ENCODE assay signal across 12 cellular contexts in genomic region chr3:125031544-125031943, GRCh38. TPM values are rescaled to one million over a fixed set of nuclear protein-coding genes. Genes with fewer than 3 reads are reported as not detected.
DNase-seq lines count a peak whose midpoint lies in the region; TF ChIP-seq lines count a peak whose summit lies in the region.
"Had no signal": no experiment of that assay in that cellular context is flagged by ENCODE, and none has a peak within 500 bp of the region (broad histone marks: within the 10 kb centered on the region; RNA-seq: fewer than 3 reads in every experiment).

No MANE protein-coding gene starts in this region.

- DNase-seq in left ventricle myocardium inferior (no peak), cardiac septum (ENCODE audit: low spot score) (no peak), Karpas-422 (no peak), immature natural killer cell (no peak), smooth muscle cell (lab: John Stamatoyannopoulos, UW; ENCODE audit: unreplicated experiment) (no peak), NCI-H510A (lab: John Stamatoyannopoulos, UW) (no peak), NCI-H748 treated with DMSO at 0.1 percent for 48 hours (lab: John Stamatoyannopoulos, UW) (no peak)
- DNase-seq in activated naive CD4-positive, alpha-beta T cell treated with anti-CD3 and anti-CD28 coated beads, Interleukin-2, amount 50 U/mL, for 16 hours, result no peak
- DNase-seq: CD8-positive, alpha-beta memory T cell; H9 had no signal

- peak overlapping the region; percentile 0 to 80 (median 26) for H3K27ac Mint-ChIP-seq in immature natural killer cell
- H3K27ac Mint-ChIP-seq: GM23338 had no signal

- peaks cover 73 to 89% of the 10 kb centered on the region in 2 donors for H3K4me1 Mint-ChIP-seq in immature natural killer cell

- H3K79me2 ChIP-seq in Karpas-422 (ENCODE audit: low read length) (peaks cover 97% of the 10 kb centered on the region), smooth muscle cell (ENCODE audit: low read depth) (peaks cover 74% of the 10 kb centered on the region)

- H3F3A ChIP-seq in smooth muscle cell (ENCODE audit: low read depth), result peaks cover 2% of the 10 kb centered on the region

- H3K36me3 Mint-ChIP-seq in immature natural killer cell, result peaks cover 22 to 32% (median 30%) of the 10 kb centered on the region in 3 donors

- H3K9me3 Mint-ChIP-seq in immature natural killer cell, result peaks cover 3 to 11% (median 6%) of the 10 kb centered on the region in 6 donors

- H2AFZ ChIP-seq in Karpas-422 (ENCODE audit: low read length) (no peak overlapping the region), smooth muscle cell (ENCODE audit: low read depth) (no peak overlapping the region)
- H2AFZ ChIP-seq: GM23338 had no signal

- 68% methylated on average over 3 of the region's 4 CpGs for WGBS in smooth muscle cell (ENCODE audit: low lambda C conversion rate)

- peaks cover 0 to 8% (median 2%) of the 10 kb centered on the region in 3 donors for H3K27me3 Mint-ChIP-seq in immature natural killer cell (ENCODE audit: low read depth in 3 of 3)
- H3K27me3 Mint-ChIP-seq: CD8-positive, alpha-beta memory T cell had no signal

- TF ChIP-seq CTCF in left ventricle myocardium inferior (IDR thresholded peaks at IDR 0.05; ENCODE audit: borderline replicate concordance) (no peak), smooth muscle cell (IDR thresholded peaks at IDR 0.05; ENCODE audit: borderline replicate concordance, insufficient read depth, poor library complexity, severe bottlenecking) (no peak)

- intact Hi-C loops in left ventricle myocardium inferior (cut with micrococcal nuclease) (no loop called here), cardiac septum (cut with DNase I) (no loop called here)

- H3K27ac ChIP-seq in left ventricle myocardium inferior (replicated peaks), result peak overlapping the region; percentile 7
- H3K27ac ChIP-seq in Karpas-422 (ENCODE audit: low read length), result no peak overlapping the region; the same call in 1 of the 2 replicates
- H3K27ac ChIP-seq in smooth muscle cell (ENCODE audit: low read depth), result peak overlapping the region; percentile 20
- H3K27ac ChIP-seq: 22Rv1 had no signal

- peaks cover 8% of the 10 kb centered on the region for H3K9me3 ChIP-seq in left ventricle myocardium inferior (replicated peaks)
- no peaks in the 10 kb centered on the region for H3K9me3 ChIP-seq in Karpas-422 (ENCODE audit: low read length)
- no peaks in the 10 kb centered on the region for H3K9me3 ChIP-seq in smooth muscle cell (replicated peaks; ENCODE audit: low read depth)

- H3K9ac ChIP-seq in Karpas-422 (ENCODE audit: low read length) (no peak overlapping the region), smooth muscle cell (ENCODE audit: low read depth) (no peak overlapping the region)

- no peaks in the 10 kb centered on the region for H3K9me2 ChIP-seq in Karpas-422 (replicated peaks; ENCODE audit: insufficient read depth, low read length)

- peaks cover 29% of the 10 kb centered on the region for H3K36me3 ChIP-seq in left ventricle myocardium inferior
- H3K36me3 ChIP-seq in Karpas-422 (ENCODE audit: insufficient read depth, low read length), result peaks cover 46% of the 10 kb centered on the region
- peaks cover 21% of the 10 kb centered on the region for H3K36me3 ChIP-seq in smooth muscle cell (ENCODE audit: low read depth)

- H3K4me2 ChIP-seq in Karpas-422 (ENCODE audit: low read depth, low read length, poor library complexity, severe bottlenecking) (peak overlapping the region; percentile 6), smooth muscle cell (no peak overlapping the region)
- H3K4me2 ChIP-seq: GM23338 had no signal

- H4K20me1 ChIP-seq in Karpas-422 (ENCODE audit: insufficient read depth, low read depth, low read length) (no peaks in the 10 kb centered on the region), smooth muscle cell (ENCODE audit: low read depth) (peaks cover 27% of the 10 kb centered on the region)

- H3K4me1 ChIP-seq in left ventricle myocardium inferior (peaks cover 82% of the 10 kb centered on the region), Karpas-422 (ENCODE audit: low read length) (peaks cover 68% of the 10 kb centered on the region), smooth muscle cell (ENCODE audit: low read depth) (no peaks in the 10 kb centered on the region)

- peak overlapping the region in 1 of 5 donors; percentile 34 for H3K4me3 Mint-ChIP-seq in immature natural killer cell
- H3K4me3 Mint-ChIP-seq: CD8-positive, alpha-beta memory T cell; GM23338; H9 had no signal

- H3K27me3 ChIP-seq in left ventricle myocardium inferior (ENCODE audit: low read depth) (no peaks in the 10 kb centered on the region), Karpas-422 (ENCODE audit: low read length) (no peaks in the 10 kb centered on the region), smooth muscle cell (ENCODE audit: low read depth) (no peaks in the 10 kb centered on the region)

- no peak overlapping the region for H3K4me3 ChIP-seq in left ventricle myocardium inferior
- no peak overlapping the region for H3K4me3 ChIP-seq in Karpas-422 (ENCODE audit: low read length)
- no peak overlapping the region for H3K4me3 ChIP-seq in smooth muscle cell
- H3K4me3 ChIP-seq: GM23338 had no signal

RNA-seq across cellular contexts. Expression of gene HEG1, which starts 24.3 kb away (rescaled TPM):
- 105 TPM for total RNA-seq in left ventricle myocardium inferior
- total RNA-seq in cardiac septum, result 151 TPM
- 57.3 and 57.9 TPM in 2 replicates for total RNA-seq in Karpas-422 (2014; rRNA removed; shearing (Covaris generic); ENCODE audit: low replicate concordance)
- 10 to 100 TPM in 1 of 3 donors, 1 to 10 TPM in 2; 2.1 to 12.1 (median 4.9) TPM for polyA plus RNA-seq in immature natural killer cell
- total RNA-seq in smooth muscle cell, result 43.5 and 50.3 TPM in 2 replicates
- polyA plus RNA-seq in smooth muscle cell, result 28.0 and 32.8 TPM in 2 replicates
